In the genomic region with DNA sequence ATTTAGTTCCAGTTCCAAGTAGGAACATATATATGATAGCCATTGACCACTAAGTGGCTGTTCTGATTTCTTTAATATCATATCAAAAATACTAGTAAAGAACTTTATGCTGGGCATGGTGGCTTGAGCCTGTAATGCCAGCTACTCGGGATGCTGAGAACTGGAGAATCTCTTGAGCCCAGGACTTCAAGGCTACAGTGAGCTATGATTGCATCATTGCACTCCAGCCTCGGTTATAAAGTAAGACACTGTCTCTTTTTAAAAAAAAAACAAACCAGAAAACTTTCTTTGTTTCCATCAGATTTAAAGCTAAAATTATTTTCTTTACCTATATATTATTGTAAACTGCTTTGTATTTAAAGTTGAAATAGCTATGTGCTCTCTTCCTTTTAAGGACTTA, we compare ENCODE assay signal across 1 cellular context.
TF ChIP-seq lines count a peak whose summit lies in the region.

No MANE protein-coding gene starts in this region.

TF ChIP-seq in K562, 482 proteins besides CTCF, POLR2A, EP300 and RAD21 (continued from another document):
- TF ChIP-seq, protein P1, sequence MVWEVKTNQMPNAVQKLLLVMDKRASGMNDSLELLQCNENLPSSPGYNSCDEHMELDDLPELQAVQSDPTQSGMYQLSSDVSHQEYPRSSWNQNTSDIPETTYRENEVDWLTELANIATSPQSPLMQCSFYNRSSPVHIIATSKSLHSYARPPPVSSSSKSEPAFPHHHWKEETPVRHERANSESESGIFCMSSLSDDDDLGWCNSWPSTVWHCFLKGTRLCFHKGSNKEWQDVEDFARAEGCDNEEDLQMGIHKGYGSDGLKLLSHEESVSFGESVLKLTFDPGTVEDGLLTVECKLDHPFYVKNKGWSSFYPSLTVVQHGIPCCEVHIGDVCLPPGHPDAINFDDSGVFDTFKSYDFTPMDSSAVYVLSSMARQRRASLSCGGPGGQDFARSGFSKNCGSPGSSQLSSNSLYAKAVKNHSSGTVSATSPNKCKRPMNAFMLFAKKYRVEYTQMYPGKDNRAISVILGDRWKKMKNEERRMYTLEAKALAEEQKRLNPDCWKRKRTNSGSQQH (CRISPR knock-in tag; IDR thresholded peaks at IDR 0.05) = no peak
- TF ChIP-seq HMG20A (CRISPR knock-in tag; conservative IDR thresholded peaks at IDR 0.05) (no peak), CXXC5 (CRISPR knock-in tag; IDR thresholded peaks at IDR 0.05) (no peak), CHD1 (IDR thresholded peaks at IDR 0.05; ENCODE audit: low read length) (no peak), DNMT1 (IDR thresholded peaks at IDR 0.05) (no peak), ZNF586 (CRISPR knock-in tag; conservative IDR thresholded peaks at IDR 0.05) (no peak), NR3C1 (CRISPR knock-in tag; IDR thresholded peaks at IDR 0.05) (no peak), CC2D1A (IDR thresholded peaks at IDR 0.05) (no peak), KAT7 (CRISPR knock-in tag; IDR thresholded peaks at IDR 0.05; ENCODE audit: borderline replicate concordance) (no peak)
- TF ChIP-seq, protein P2, sequence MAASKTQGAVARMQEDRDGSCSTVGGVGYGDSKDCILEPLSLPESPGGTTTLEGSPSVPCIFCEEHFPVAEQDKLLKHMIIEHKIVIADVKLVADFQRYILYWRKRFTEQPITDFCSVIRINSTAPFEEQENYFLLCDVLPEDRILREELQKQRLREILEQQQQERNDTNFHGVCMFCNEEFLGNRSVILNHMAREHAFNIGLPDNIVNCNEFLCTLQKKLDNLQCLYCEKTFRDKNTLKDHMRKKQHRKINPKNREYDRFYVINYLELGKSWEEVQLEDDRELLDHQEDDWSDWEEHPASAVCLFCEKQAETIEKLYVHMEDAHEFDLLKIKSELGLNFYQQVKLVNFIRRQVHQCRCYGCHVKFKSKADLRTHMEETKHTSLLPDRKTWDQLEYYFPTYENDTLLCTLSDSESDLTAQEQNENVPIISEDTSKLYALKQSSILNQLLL (CRISPR knock-in tag; IDR thresholded peaks at IDR 0.05; ENCODE audit: borderline replicate concordance) = no peak
- TF ChIP-seq, protein P3, sequence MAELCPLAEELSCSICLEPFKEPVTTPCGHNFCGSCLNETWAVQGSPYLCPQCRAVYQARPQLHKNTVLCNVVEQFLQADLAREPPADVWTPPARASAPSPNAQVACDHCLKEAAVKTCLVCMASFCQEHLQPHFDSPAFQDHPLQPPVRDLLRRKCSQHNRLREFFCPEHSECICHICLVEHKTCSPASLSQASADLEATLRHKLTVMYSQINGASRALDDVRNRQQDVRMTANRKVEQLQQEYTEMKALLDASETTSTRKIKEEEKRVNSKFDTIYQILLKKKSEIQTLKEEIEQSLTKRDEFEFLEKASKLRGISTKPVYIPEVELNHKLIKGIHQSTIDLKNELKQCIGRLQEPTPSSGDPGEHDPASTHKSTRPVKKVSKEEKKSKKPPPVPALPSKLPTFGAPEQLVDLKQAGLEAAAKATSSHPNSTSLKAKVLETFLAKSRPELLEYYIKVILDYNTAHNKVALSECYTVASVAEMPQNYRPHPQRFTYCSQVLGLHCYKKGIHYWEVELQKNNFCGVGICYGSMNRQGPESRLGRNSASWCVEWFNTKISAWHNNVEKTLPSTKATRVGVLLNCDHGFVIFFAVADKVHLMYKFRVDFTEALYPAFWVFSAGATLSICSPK (IDR thresholded peaks at IDR 0.05; ENCODE audit: borderline replicate concordance) = no peak
- TF ChIP-seq, protein P4, sequence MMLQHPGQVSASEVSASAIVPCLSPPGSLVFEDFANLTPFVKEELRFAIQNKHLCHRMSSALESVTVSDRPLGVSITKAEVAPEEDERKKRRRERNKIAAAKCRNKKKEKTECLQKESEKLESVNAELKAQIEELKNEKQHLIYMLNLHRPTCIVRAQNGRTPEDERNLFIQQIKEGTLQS (IDR thresholded peaks at IDR 0.05) = peak; percentile 45; the same call in 1 of the 2 replicates
- TF ChIP-seq, protein P4 (CRISPR knock-in tag; conservative IDR thresholded peaks at IDR 0.05) = no peak
- TF ChIP-seq, protein P5, sequence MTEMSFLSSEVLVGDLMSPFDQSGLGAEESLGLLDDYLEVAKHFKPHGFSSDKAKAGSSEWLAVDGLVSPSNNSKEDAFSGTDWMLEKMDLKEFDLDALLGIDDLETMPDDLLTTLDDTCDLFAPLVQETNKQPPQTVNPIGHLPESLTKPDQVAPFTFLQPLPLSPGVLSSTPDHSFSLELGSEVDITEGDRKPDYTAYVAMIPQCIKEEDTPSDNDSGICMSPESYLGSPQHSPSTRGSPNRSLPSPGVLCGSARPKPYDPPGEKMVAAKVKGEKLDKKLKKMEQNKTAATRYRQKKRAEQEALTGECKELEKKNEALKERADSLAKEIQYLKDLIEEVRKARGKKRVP (CRISPR knock-in tag; IDR thresholded peaks at IDR 0.05) = no peak
- TF ChIP-seq, protein P6, sequence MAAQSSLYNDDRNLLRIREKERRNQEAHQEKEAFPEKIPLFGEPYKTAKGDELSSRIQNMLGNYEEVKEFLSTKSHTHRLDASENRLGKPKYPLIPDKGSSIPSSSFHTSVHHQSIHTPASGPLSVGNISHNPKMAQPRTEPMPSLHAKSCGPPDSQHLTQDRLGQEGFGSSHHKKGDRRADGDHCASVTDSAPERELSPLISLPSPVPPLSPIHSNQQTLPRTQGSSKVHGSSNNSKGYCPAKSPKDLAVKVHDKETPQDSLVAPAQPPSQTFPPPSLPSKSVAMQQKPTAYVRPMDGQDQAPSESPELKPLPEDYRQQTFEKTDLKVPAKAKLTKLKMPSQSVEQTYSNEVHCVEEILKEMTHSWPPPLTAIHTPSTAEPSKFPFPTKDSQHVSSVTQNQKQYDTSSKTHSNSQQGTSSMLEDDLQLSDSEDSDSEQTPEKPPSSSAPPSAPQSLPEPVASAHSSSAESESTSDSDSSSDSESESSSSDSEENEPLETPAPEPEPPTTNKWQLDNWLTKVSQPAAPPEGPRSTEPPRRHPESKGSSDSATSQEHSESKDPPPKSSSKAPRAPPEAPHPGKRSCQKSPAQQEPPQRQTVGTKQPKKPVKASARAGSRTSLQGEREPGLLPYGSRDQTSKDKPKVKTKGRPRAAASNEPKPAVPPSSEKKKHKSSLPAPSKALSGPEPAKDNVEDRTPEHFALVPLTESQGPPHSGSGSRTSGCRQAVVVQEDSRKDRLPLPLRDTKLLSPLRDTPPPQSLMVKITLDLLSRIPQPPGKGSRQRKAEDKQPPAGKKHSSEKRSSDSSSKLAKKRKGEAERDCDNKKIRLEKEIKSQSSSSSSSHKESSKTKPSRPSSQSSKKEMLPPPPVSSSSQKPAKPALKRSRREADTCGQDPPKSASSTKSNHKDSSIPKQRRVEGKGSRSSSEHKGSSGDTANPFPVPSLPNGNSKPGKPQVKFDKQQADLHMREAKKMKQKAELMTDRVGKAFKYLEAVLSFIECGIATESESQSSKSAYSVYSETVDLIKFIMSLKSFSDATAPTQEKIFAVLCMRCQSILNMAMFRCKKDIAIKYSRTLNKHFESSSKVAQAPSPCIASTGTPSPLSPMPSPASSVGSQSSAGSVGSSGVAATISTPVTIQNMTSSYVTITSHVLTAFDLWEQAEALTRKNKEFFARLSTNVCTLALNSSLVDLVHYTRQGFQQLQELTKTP (IDR thresholded peaks at IDR 0.05; ENCODE audit: low read depth in 1 of 2, partially characterized antibody in 2 of 2) = no peak
- TF ChIP-seq, protein P7, sequence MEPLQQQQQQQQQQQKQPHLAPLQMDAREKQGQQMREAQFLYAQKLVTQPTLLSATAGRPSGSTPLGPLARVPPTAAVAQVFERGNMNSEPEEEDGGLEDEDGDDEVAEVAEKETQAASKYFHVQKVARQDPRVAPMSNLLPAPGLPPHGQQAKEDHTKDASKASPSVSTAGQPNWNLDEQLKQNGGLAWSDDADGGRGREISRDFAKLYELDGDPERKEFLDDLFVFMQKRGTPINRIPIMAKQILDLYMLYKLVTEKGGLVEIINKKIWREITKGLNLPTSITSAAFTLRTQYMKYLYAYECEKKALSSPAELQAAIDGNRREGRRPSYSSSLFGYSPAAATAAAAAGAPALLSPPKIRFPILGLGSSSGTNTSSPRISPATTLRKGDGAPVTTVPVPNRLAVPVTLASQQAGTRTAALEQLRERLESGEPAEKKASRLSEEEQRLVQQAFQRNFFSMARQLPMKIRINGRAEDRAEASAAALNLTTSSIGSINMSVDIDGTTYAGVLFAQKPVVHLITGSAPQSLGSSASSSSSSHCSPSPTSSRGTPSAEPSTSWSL (CRISPR knock-in tag; IDR thresholded peaks at IDR 0.05; ENCODE audit: borderline replicate concordance) = no peak
TF ChIP-seq in K562: peak in this region for 3.
